Comparison of ENCODE assay signal across 8 cellular contexts in the genomic region with DNA sequence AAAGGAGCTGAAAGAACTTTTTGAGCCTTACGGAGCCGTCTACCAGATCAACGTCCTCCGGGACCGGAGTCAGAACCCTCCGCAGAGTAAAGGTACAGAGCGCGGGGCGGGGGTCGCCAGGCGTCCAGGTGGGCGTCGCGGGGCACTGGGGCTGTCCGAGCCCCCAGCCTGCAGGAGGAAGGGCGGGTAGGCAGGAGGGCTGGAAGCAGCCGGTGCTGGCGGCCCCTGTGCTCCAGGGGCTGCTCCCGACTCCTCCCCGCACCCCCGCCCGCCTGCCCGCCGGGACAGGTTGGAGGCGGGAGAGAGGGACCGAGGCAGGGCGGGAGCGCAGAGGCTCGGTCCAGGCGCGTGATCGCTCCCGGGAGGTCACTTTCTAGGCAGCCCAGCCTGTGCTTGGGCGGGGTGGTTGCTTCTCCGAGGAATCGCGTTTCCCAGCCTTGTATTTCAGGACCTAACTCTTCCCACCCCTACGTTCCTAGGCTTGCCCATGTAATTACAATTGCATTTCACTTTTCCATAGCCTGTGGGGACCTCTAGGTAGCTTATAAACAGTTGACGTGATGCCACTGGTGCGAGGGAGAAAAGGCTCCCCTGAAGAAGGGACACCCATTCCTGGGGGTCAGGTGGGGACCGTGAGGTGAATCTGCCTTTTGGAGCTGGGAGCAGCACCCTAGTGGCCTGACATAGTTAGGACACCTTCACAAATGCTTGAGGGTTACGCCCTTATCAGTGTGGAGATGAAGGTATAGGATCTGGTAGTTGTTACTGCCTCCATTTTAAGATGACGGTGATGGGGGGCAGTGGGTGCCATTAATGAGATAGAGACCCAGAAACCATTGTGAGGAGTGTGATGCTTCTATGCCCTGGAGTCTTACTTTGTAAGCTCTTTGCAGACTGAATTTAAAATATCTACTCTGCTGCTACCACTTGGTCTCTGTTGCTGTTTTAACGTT.
DNase-seq lines count a peak whose midpoint lies in the region; ATAC-seq, FAIRE-seq and TF ChIP-seq lines count a peak whose summit lies in the region.

No MANE protein-coding gene starts in this region.

- ATAC-seq in HG03342 (IDR thresholded peaks at IDR 0.05; ENCODE audit: unreplicated experiment) (peak; percentile 60), K562 (peak; percentile 89)

- H3K9ac ChIP-seq in K562 (ENCODE audit: insufficient read depth in 1 of 2, low read depth in 2 of 2, low read length in 2 of 2) = peak overlapping the region; percentile 67 to 89

- peak overlapping the region; percentile 57 for H3K27ac ChIP-seq in K562 (ENCODE audit: extremely low read depth, low read depth, low read length)

- peak overlapping the region; percentile 84 for H3K4me2 ChIP-seq in K562 (ENCODE audit: insufficient read depth, low read length)

- peaks cover 21% of the 10 kb centered on the region; the same call in 2 of the 3 replicates for H3K79me2 ChIP-seq in K562 (ENCODE audit: control insufficient read depth, insufficient read depth, low read length)

- CTCF ChIA-PET in K562 (lab: Yijun Ruan, JAX; ENCODE audit: low intra/inter-chr PET ratio) = no interaction called here

- no peaks in the 10 kb centered on the region for H3K9me1 ChIP-seq in K562 (ENCODE audit: control insufficient read depth, insufficient read depth, low read length)

- FAIRE-seq in GM19239 (lab: Jason Lieb, UNC) (peak; percentile 100), K562 (lab: Jason Lieb, UNC) (peak; percentile 79)

- no peak for TF ChIP-seq EP300 in K562 (IDR thresholded peaks at IDR 0.05; ENCODE audit: low read length)

- POLR2A ChIA-PET in K562 (lab: Yijun Ruan, JAX) = interaction anchor here (0.6 to 1.8 kb wide), 5 partner anchors 9 to 1597 kb away, joined by 3 to 6 read pairs (median 5); no protein-coding TSS in a partner anchor

- H3K4me3 ChIP-seq in K562 = peak overlapping the region; percentile 55
- peak overlapping the region; percentile 36 for H3K4me3 ChIP-seq in kidney epithelial cell (ENCODE audit: low read depth, low read length)

- H3K27me3 ChIP-seq in K562 (ENCODE audit: control insufficient read depth in 2 of 2, insufficient read depth in 2 of 2, low read length in 2 of 2) (no peaks in the 10 kb centered on the region), kidney epithelial cell (ENCODE audit: control insufficient read depth, insufficient read depth, low read length) (peaks cover 11% of the 10 kb centered on the region)

- no peak for TF ChIP-seq POLR2A in K562 (conservative IDR thresholded peaks at IDR 0.05)

- in situ Hi-C loops in K562 (cut with MboI) = no loop called here

- TF ChIP-seq CTCF in K562 (IDR thresholded peaks at IDR 0.05 in 2 of 3, conservative IDR thresholded peaks at IDR 0.05 in 1 of 3; ENCODE audit: insufficient read depth in 2 of 3, low read depth in 1 of 3, low read length in 3 of 3) = peak; percentile 48 to 83 (median 67)
- no peak for TF ChIP-seq CTCF in kidney epithelial cell (IDR thresholded peaks at IDR 0.05; ENCODE audit: insufficient read depth, low read length, poor library complexity, severe bottlenecking)

- intact Hi-C loops in K562 (cut with micrococcal nuclease) = loop anchor here (1.0 kb wide), 2 partner anchors 12 to 25 kb away; no protein-coding TSS in a partner anchor

- BruUV-seq in K562 (replicated peaks; lab: Mats Ljungman, UMichigan) = no TSS peak

- no peaks in the 10 kb centered on the region for H4K20me1 ChIP-seq in K562 (replicated peaks; ENCODE audit: control insufficient read depth, insufficient read depth, low read length)

- DNase-seq in Ammon's horn (ENCODE audit: low spot score) (peak; percentile 62), GM19239 (ENCODE audit: insufficient read length, low spot score) (no peak), T-helper 1 cell (peak; percentile 50 to 89 (median 66)), K562 (ENCODE audit: extremely low read depth in 1 of 4, low spot score in 3 of 4) (peak; percentile 77 to 88 (median 81)), kidney epithelial cell (ENCODE audit: low read depth) (no peak), NCI-H1694 treated with DMSO at 0.1 percent for 48 hours (lab: John Stamatoyannopoulos, UW) (no peak)
- peak; percentile 50 to 63 for DNase-seq in stimulated activated CD4-positive, alpha-beta T cell treated with anti-CD3 and anti-CD28 coated beads, Interleukin-4, amount 100 ng/mL, for 48 hours (ENCODE audit: low read depth in 2 of 2)

- 1% methylated on average over 25 of the region's 44 CpGs for WGBS in K562 (ENCODE audit: insufficient coverage, low coverage, missing lambda C conversion rate)

- peak; percentile 51 to 57 for TF ChIP-seq RAD21 in K562 (CRISPR knock-in tag; conservative IDR thresholded peaks at IDR 0.05 in 1 of 2, IDR thresholded peaks at IDR 0.05 in 1 of 2)

- H3K36me3 ChIP-seq in K562 (ENCODE audit: control insufficient read depth, insufficient read depth, low read length) (no peaks in the 10 kb centered on the region), kidney epithelial cell (ENCODE audit: control insufficient read depth, insufficient read depth, low read length) (no peaks in the 10 kb centered on the region)

- H2AFZ ChIP-seq in K562 (ENCODE audit: low read depth, low read length) = peak overlapping the region; percentile 85

- H3K9me3 ChIP-seq in K562 (replicated peaks; ENCODE audit: control insufficient read depth, insufficient read depth, low read depth, low read length) = no peaks in the 10 kb centered on the region

- peaks cover 12 to 36% of the 10 kb centered on the region in 2 experiments for H3K4me1 ChIP-seq in K562 (replicated peaks in 1 of 2; ENCODE audit: control insufficient read depth in 2 of 2, insufficient read depth in 2 of 2, low read length in 2 of 2)

TF ChIP-seq in K562, 482 proteins besides CTCF, POLR2A, EP300 and RAD21 (continues in another document):
- TF ChIP-seq, protein P1, sequence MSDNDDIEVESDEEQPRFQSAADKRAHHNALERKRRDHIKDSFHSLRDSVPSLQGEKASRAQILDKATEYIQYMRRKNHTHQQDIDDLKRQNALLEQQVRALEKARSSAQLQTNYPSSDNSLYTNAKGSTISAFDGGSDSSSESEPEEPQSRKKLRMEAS (CRISPR knock-in tag; IDR thresholded peaks at IDR 0.05) = 0 out of 2 replicates have a peak, but pooled peaks have one; percentile 13
- peak; percentile 52 to 57 for TF ChIP-seq MAZ (CRISPR knock-in tag; conservative IDR thresholded peaks at IDR 0.05 in 1 of 2, IDR thresholded peaks at IDR 0.05 in 1 of 2)
- TF ChIP-seq NRF1 (conservative IDR thresholded peaks at IDR 0.05 in 1 of 2, IDR thresholded peaks at IDR 0.05 in 1 of 2) = peak in 1 of 2 experiments; percentile 35; a peak in 2 of 4 replicates
- TF ChIP-seq, protein P2, sequence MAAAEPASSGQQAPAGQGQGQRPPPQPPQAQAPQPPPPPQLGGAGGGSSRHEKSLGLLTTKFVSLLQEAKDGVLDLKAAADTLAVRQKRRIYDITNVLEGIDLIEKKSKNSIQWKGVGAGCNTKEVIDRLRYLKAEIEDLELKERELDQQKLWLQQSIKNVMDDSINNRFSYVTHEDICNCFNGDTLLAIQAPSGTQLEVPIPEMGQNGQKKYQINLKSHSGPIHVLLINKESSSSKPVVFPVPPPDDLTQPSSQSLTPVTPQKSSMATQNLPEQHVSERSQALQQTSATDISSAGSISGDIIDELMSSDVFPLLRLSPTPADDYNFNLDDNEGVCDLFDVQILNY (CRISPR knock-in tag; IDR thresholded peaks at IDR 0.05) = peak; percentile 78; the same call in 1 of the 2 replicates
- no peak for TF ChIP-seq NUFIP1 (IDR thresholded peaks at IDR 0.05; ENCODE audit: partially characterized antibody)
- TF ChIP-seq MECOM (CRISPR knock-in tag; IDR thresholded peaks at IDR 0.05) = peak; percentile 47; the same call in 1 of the 2 replicates
- peak; percentile 67 for TF ChIP-seq L3MBTL2 (IDR thresholded peaks at IDR 0.05)

Comparison
In these comparisons a context has a peak if more than half of its experiments do, and no peak if none do; other contexts are left out.
1. DNase-seq: peak in Ammon's horn (single experiment), T-helper 1 cell (5 of 5), K562 (4 of 4) and stimulated activated CD4-positive, alpha-beta T cell treated with anti-CD3 and anti-CD28 coated beads, Interleukin-4, amount 100 ng/mL, for 48 hours (2 of 2); none in GM19239 (single experiment), kidney epithelial cell (single experiment) and NCI-H1694 treated with DMSO at 0.1 percent for 48 hours (single experiment).